1 cellular context compared by ENCODE assay signal in the genomic region with DNA sequence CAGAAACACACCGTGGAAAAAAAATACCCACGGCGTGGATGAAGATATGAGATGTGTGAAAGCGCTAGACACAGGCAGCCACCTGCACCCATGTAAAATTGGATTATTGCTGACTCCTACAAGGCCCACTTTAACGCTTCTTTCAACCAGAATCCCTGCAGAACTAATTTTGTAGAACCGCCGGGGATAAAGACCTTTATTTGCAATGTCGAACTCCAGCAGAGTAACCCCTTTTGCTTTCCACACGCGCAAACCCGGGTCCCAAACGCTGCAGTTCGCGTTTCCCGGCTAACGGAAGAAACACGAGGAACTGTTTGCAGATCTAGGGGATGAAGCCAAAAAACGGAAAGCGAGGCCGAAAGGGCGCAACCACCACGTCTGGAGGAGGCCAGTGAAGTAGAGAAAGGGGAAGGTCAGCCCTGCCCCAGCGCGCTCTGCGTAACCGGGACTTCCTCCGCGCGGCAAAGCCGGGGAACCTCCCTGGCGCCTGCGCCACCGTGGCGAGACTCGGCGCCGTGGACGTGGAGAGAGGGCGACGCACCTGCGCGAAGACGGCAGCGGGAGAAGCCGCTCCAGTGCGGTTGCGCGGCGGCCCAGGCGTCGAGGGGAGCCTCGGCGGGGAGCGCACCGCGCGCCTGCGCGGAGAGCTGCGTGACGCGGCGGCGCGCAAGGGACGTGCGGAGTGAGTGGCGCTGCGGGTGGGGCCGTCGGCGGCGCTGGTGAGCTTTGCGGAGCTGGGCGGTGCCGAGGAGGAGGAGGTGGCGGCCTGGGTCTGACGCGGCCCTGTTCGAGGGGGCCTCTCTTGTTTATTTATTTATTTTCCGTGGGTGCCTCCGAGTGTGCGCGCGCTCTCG.
TF ChIP-seq lines count a peak whose summit lies in the region.

A gene (plus strand): TSS at position 729 of the 854 bp plus-strand sequence. CDS start 295 bp downstream, outside the sequence.

TF ChIP-seq in HepG2, 621 proteins besides CTCF, POLR2A, EP300 and RAD21 (continued from another document and continues in another):
- TF ChIP-seq, protein P1, sequence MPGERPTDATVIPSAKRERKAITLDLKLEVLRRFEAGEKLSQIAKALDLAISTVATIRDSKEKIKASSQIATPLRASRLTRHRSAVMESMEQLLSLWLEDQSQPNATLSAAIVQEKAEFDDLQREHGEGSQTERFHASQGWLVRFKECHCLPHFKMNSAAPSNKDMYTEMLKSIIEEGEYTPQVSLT (CRISPR knock-in tag; IDR thresholded peaks at IDR 0.05; ENCODE audit: borderline replicate concordance, low read depth) = peak; percentile 85; the same call in 1 of the 2 replicates
- TF ChIP-seq ZBTB1 (CRISPR knock-in tag; IDR thresholded peaks at IDR 0.05; ENCODE audit: borderline replicate concordance) (no peak), PCBP1 (IDR thresholded peaks at IDR 0.05; ENCODE audit: borderline replicate concordance, low read depth, low read length) (0 out of 2 replicates have a peak, but pooled peaks have one; percentile 4), IRF2 (CRISPR knock-in tag; IDR thresholded peaks at IDR 0.05) (peak; percentile 96), ZNF775 (CRISPR knock-in tag; IDR thresholded peaks at IDR 0.05; ENCODE audit: borderline replicate concordance) (no peak; the same call in 1 of the 2 replicates), BRCA1 (CRISPR knock-in tag; IDR thresholded peaks at IDR 0.05) (peak; percentile 91), NCOR1 (IDR thresholded peaks at IDR 0.05; ENCODE audit: borderline replicate concordance, low read length) (no peak), RXRB (CRISPR knock-in tag; IDR thresholded peaks at IDR 0.05; ENCODE audit: borderline replicate concordance) (peak; percentile 64), ZMYM3 (CRISPR knock-in tag; IDR thresholded peaks at IDR 0.05) (no peak), ZNF543 (CRISPR knock-in tag; IDR thresholded peaks at IDR 0.05) (peak; percentile 57; the same call in 1 of the 2 replicates), ZNF747 (CRISPR knock-in tag; IDR thresholded peaks at IDR 0.05; ENCODE audit: borderline replicate concordance) (no peak; the same call in 1 of the 2 replicates), ZKSCAN5 (CRISPR knock-in tag; IDR thresholded peaks at IDR 0.05) (no peak), ZNF235 (CRISPR knock-in tag; IDR thresholded peaks at IDR 0.05; ENCODE audit: borderline replicate concordance) (peak; percentile 3; the same call in 1 of the 2 replicates), MXD4 (CRISPR knock-in tag; IDR thresholded peaks at IDR 0.05) (peak; percentile 63), SIX4 (CRISPR knock-in tag; IDR thresholded peaks at IDR 0.05) (peak; percentile 15; the same call in 1 of the 2 replicates), AKAP8 (CRISPR knock-in tag; IDR thresholded peaks at IDR 0.05) (peak; percentile 67), ZFY (CRISPR knock-in tag; IDR thresholded peaks at IDR 0.05) (peak; percentile 88), U2AF2 (IDR thresholded peaks at IDR 0.05; ENCODE audit: low read depth, low read length) (no peak), KLF9 (CRISPR knock-in tag; IDR thresholded peaks at IDR 0.05; ENCODE audit: low read depth) (peak; percentile 75; the same call in 1 of the 2 replicates), ZNF7 (CRISPR knock-in tag; IDR thresholded peaks at IDR 0.05) (no peak), SMARCC2 (IDR thresholded peaks at IDR 0.05) (no peak), DMAP1 (CRISPR knock-in tag; IDR thresholded peaks at IDR 0.05) (peak; percentile 90), KDM1A (CRISPR knock-in tag; IDR thresholded peaks at IDR 0.05) (no peak), GATAD2A (CRISPR knock-in tag; IDR thresholded peaks at IDR 0.05) (peak; percentile 84), SP140L (CRISPR knock-in tag; IDR thresholded peaks at IDR 0.05; ENCODE audit: borderline replicate concordance) (peak; percentile 64; the same call in 1 of the 2 replicates), TMF1 (CRISPR knock-in tag; IDR thresholded peaks at IDR 0.05; ENCODE audit: low read depth) (no peak; the same call in 1 of the 2 replicates), ZNF713 (CRISPR knock-in tag; IDR thresholded peaks at IDR 0.05) (no peak; the same call in 1 of the 2 replicates), TSC22D2 (CRISPR knock-in tag; IDR thresholded peaks at IDR 0.05; ENCODE audit: borderline replicate concordance) (no peak), SOX13 (IDR thresholded peaks at IDR 0.05) (no peak), SOX13 (CRISPR knock-in tag; conservative IDR thresholded peaks at IDR 0.05 in 1 of 2, IDR thresholded peaks at IDR 0.05 in 1 of 2) (peak in 1 of 2 experiments; percentile 26; a peak in 1 of 4 replicates)
- TF ChIP-seq, protein P2, sequence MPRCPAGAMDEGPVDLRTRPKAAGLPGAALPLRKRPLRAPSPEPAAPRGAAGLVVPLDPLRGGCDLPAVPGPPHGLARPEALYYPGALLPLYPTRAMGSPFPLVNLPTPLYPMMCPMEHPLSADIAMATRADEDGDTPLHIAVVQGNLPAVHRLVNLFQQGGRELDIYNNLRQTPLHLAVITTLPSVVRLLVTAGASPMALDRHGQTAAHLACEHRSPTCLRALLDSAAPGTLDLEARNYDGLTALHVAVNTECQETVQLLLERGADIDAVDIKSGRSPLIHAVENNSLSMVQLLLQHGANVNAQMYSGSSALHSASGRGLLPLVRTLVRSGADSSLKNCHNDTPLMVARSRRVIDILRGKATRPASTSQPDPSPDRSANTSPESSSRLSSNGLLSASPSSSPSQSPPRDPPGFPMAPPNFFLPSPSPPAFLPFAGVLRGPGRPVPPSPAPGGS (CRISPR knock-in tag; IDR thresholded peaks at IDR 0.05) = peak; percentile 57
- TF ChIP-seq, protein P3, sequence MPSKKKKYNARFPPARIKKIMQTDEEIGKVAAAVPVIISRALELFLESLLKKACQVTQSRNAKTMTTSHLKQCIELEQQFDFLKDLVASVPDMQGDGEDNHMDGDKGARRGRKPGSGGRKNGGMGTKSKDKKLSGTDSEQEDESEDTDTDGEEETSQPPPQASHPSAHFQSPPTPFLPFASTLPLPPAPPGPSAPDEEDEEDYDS (CRISPR knock-in tag; IDR thresholded peaks at IDR 0.05) = peak; percentile 85
- TF ChIP-seq, protein P4, sequence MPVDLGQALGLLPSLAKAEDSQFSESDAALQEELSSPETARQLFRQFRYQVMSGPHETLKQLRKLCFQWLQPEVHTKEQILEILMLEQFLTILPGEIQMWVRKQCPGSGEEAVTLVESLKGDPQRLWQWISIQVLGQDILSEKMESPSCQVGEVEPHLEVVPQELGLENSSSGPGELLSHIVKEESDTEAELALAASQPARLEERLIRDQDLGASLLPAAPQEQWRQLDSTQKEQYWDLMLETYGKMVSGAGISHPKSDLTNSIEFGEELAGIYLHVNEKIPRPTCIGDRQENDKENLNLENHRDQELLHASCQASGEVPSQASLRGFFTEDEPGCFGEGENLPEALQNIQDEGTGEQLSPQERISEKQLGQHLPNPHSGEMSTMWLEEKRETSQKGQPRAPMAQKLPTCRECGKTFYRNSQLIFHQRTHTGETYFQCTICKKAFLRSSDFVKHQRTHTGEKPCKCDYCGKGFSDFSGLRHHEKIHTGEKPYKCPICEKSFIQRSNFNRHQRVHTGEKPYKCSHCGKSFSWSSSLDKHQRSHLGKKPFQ (CRISPR knock-in tag; IDR thresholded peaks at IDR 0.05; ENCODE audit: insufficient replicate concordance) = peak; percentile 90
- TF ChIP-seq, protein P5, sequence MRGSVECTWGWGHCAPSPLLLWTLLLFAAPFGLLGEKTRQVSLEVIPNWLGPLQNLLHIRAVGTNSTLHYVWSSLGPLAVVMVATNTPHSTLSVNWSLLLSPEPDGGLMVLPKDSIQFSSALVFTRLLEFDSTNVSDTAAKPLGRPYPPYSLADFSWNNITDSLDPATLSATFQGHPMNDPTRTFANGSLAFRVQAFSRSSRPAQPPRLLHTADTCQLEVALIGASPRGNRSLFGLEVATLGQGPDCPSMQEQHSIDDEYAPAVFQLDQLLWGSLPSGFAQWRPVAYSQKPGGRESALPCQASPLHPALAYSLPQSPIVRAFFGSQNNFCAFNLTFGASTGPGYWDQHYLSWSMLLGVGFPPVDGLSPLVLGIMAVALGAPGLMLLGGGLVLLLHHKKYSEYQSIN (CRISPR knock-in tag; IDR thresholded peaks at IDR 0.05; ENCODE audit: borderline replicate concordance) = no peak
- TF ChIP-seq, protein P6, sequence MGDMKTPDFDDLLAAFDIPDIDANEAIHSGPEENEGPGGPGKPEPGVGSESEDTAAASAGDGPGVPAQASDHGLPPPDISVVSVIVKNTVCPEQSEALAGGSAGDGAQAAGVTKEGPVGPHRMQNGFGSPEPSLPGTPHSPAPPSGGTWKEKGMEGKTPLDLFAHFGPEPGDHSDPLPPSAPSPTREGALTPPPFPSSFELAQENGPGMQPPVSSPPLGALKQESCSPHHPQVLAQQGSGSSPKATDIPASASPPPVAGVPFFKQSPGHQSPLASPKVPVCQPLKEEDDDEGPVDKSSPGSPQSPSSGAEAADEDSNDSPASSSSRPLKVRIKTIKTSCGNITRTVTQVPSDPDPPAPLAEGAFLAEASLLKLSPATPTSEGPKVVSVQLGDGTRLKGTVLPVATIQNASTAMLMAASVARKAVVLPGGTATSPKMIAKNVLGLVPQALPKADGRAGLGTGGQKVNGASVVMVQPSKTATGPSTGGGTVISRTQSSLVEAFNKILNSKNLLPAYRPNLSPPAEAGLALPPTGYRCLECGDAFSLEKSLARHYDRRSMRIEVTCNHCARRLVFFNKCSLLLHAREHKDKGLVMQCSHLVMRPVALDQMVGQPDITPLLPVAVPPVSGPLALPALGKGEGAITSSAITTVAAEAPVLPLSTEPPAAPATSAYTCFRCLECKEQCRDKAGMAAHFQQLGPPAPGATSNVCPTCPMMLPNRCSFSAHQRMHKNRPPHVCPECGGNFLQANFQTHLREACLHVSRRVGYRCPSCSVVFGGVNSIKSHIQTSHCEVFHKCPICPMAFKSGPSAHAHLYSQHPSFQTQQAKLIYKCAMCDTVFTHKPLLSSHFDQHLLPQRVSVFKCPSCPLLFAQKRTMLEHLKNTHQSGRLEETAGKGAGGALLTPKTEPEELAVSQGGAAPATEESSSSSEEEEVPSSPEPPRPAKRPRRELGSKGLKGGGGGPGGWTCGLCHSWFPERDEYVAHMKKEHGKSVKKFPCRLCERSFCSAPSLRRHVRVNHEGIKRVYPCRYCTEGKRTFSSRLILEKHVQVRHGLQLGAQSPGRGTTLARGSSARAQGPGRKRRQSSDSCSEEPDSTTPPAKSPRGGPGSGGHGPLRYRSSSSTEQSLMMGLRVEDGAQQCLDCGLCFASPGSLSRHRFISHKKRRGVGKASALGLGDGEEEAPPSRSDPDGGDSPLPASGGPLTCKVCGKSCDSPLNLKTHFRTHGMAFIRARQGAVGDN (CRISPR knock-in tag; IDR thresholded peaks at IDR 0.05) = peak; percentile 98
- TF ChIP-seq, protein P7, sequence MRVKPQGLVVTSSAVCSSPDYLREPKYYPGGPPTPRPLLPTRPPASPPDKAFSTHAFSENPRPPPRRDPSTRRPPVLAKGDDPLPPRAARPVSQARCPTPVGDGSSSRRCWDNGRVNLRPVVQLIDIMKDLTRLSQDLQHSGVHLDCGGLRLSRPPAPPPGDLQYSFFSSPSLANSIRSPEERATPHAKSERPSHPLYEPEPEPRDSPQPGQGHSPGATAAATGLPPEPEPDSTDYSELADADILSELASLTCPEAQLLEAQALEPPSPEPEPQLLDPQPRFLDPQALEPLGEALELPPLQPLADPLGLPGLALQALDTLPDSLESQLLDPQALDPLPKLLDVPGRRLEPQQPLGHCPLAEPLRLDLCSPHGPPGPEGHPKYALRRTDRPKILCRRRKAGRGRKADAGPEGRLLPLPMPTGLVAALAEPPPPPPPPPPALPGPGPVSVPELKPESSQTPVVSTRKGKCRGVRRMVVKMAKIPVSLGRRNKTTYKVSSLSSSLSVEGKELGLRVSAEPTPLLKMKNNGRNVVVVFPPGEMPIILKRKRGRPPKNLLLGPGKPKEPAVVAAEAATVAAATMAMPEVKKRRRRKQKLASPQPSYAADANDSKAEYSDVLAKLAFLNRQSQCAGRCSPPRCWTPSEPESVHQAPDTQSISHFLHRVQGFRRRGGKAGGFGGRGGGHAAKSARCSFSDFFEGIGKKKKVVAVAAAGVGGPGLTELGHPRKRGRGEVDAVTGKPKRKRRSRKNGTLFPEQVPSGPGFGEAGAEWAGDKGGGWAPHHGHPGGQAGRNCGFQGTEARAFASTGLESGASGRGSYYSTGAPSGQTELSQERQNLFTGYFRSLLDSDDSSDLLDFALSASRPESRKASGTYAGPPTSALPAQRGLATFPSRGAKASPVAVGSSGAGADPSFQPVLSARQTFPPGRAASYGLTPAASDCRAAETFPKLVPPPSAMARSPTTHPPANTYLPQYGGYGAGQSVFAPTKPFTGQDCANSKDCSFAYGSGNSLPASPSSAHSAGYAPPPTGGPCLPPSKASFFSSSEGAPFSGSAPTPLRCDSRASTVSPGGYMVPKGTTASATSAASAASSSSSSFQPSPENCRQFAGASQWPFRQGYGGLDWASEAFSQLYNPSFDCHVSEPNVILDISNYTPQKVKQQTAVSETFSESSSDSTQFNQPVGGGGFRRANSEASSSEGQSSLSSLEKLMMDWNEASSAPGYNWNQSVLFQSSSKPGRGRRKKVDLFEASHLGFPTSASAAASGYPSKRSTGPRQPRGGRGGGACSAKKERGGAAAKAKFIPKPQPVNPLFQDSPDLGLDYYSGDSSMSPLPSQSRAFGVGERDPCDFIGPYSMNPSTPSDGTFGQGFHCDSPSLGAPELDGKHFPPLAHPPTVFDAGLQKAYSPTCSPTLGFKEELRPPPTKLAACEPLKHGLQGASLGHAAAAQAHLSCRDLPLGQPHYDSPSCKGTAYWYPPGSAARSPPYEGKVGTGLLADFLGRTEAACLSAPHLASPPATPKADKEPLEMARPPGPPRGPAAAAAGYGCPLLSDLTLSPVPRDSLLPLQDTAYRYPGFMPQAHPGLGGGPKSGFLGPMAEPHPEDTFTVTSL (CRISPR knock-in tag; IDR thresholded peaks at IDR 0.05; ENCODE audit: borderline replicate concordance) = peak; percentile 73; the same call in 1 of the 2 replicates
- TF ChIP-seq, protein P8, sequence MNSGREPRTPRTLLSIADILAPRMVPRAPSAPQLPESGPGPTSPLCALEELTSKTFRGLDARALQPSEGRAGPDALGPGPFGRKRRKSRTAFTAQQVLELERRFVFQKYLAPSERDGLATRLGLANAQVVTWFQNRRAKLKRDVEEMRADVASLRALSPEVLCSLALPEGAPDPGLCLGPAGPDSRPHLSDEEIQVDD (CRISPR knock-in tag; IDR thresholded peaks at IDR 0.05; ENCODE audit: borderline replicate concordance) = peak; percentile 90
- TF ChIP-seq, protein P9, sequence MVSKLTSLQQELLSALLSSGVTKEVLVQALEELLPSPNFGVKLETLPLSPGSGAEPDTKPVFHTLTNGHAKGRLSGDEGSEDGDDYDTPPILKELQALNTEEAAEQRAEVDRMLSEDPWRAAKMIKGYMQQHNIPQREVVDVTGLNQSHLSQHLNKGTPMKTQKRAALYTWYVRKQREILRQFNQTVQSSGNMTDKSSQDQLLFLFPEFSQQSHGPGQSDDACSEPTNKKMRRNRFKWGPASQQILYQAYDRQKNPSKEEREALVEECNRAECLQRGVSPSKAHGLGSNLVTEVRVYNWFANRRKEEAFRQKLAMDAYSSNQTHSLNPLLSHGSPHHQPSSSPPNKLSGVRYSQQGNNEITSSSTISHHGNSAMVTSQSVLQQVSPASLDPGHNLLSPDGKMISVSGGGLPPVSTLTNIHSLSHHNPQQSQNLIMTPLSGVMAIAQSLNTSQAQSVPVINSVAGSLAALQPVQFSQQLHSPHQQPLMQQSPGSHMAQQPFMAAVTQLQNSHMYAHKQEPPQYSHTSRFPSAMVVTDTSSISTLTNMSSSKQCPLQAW (CRISPR knock-in tag; IDR thresholded peaks at IDR 0.05) = peak; percentile 83
